In the genomic region with DNA sequence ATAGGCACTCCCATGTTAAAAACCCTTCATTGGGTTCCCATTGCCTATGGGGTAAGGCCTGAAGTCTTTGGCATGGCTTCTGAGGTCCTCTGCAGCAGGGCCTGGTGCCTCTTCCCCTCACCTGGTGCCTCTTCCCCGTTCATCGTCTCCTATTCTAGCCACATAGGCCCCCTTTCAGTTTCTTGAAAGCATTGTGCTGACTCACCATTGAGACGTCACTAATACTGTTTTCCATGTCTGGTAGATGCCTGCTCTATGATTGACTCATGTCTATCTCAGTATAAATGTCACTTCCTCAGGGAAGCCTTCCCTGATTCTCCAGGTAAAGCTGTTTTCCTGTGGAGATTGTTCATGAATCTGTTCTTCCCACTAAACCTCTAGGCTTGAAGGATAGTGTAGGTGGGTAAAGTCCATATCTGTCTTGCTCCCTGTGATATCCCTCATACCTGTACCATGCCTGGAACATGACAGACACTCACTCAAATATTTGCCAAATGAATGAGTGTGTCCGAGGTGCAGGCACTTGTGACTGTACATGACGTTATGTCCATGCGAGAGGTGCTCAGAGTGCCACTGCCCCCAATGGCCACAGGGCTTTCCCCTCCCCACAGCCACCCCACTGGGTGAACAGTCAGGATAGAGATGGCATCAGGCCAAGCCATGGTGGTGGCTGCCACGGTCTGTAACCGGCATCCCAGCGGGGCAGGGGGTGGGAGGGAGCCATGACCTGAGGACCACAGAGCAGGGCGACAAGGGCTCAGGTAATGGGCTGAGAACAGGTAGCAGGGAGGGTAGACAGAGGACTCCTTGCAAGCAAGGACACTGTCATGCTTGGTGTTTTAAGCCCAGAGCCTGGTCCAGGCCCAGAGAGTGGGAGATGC, we compare ENCODE assay signal across 31 cellular contexts.
"Had no signal": no experiment of that assay in that cellular context is flagged by ENCODE, and none has a peak within 500 bp of the region (broad histone marks: within the 10 kb centered on the region; RNA-seq: fewer than 3 reads in every experiment).

No MANE protein-coding gene starts in this region.

- H3K36me3 ChIP-seq: adrenal gland, SJCRH30, WERI-Rb-1 had no signal

- DNase-seq: activated CD4-positive, alpha-beta memory T cell treated with anti-CD3 and anti-CD28 coated beads, Interleukin-2, amount 10 ng/mL, durations not matched to agents 7 days and 5 days; activated CD4-positive, alpha-beta T cell treated with anti-CD3 and anti-CD28 coated beads for 36 hours; activated CD4-positive, alpha-beta T cell treated with anti-CD3 and anti-CD28 coated beads, Interleukin-2, amount 50 U/mL, for 1 hour; activated gamma-delta T cell treated with Interleukin-2 at 50 U/mL for 16 hours; activated naive CD4-positive, alpha-beta T cell treated with anti-CD3 and anti-CD28 coated beads, Interleukin-2, amount 10 ng/mL, durations not matched to agents 7 days and 5 days; activated naive CD8-positive, alpha-beta T cell treated with anti-CD3 and anti-CD28 coated beads, Interleukin-2, amount 10 ng/mL, durations not matched to agents 7 days and 5 days; activated T-cell treated with anti-CD3 and anti-CD28 coated beads for 4 hours; activated T-cell treated with anti-CD3 and anti-CD28 coated beads, Interleukin-2, amount 50 U/mL, for 48 hours; adrenal gland; anterior cingulate cortex; NCI-H1092; NCI-H1417; NCI-H1930; NCI-H2107; NCI-H2171 treated with DMSO at 0.1 percent for 48 hours; NCI-H226; NCI-H510A; NCI-H526 treated with DMSO at 0.1 percent for 48 hours; NCI-H82; NK-92 treated with Interleukin-12 subunit alpha and Interleukin-12 subunit beta, amount 100 ng/mL, for 24 hours; OCI-M1; Right ventricle myocardium superior; RPMI8226; SK-N-SH; T-helper 1 cell; WERI-Rb-1 had no signal

- H3K9me3 Mint-ChIP-seq: activated CD4-positive, alpha-beta memory T cell treated with anti-CD3 and anti-CD28 coated beads, Interleukin-2, amount 10 ng/mL, durations not matched to agents 7 days and 5 days; activated naive CD4-positive, alpha-beta T cell treated with anti-CD3 and anti-CD28 coated beads, Interleukin-2, amount 10 ng/mL, durations not matched to agents 7 days and 5 days; activated naive CD8-positive, alpha-beta T cell treated with anti-CD3 and anti-CD28 coated beads, Interleukin-2, amount 10 ng/mL, durations not matched to agents 7 days and 5 days; activated T-helper 17 cell treated with anti-CD3 and anti-CD28 coated beads, Interleukin-2, amount 50 U/mL, for 72 hours had no signal

- FAIRE-seq: bronchial epithelial cell had no signal

- H3K4me1 ChIP-seq: adrenal gland had no signal

- H3K27me3 Mint-ChIP-seq: activated naive CD4-positive, alpha-beta T cell treated with anti-CD3 and anti-CD28 coated beads, Interleukin-2, amount 10 ng/mL, durations not matched to agents 7 days and 5 days had no signal

- H3K27me3 ChIP-seq: adrenal gland, SJCRH30 had no signal

- H3K9me3 ChIP-seq: adrenal gland, SJCRH30, SK-N-SH had no signal

- H3K4me1 Mint-ChIP-seq: activated CD4-positive, alpha-beta memory T cell treated with anti-CD3 and anti-CD28 coated beads, Interleukin-2, amount 10 ng/mL, durations not matched to agents 7 days and 5 days; activated CD4-positive, alpha-beta T cell treated with anti-CD3 and anti-CD28 coated beads for 36 hours; activated naive CD4-positive, alpha-beta T cell treated with anti-CD3 and anti-CD28 coated beads, Interleukin-2, amount 10 ng/mL, durations not matched to agents 7 days and 5 days; activated naive CD8-positive, alpha-beta T cell treated with anti-CD3 and anti-CD28 coated beads, Interleukin-2, amount 10 ng/mL, durations not matched to agents 7 days and 5 days; activated T-helper 17 cell treated with anti-CD3 and anti-CD28 coated beads, Interleukin-2, amount 50 U/mL, for 72 hours had no signal

- H3K36me3 Mint-ChIP-seq: activated naive CD4-positive, alpha-beta T cell treated with anti-CD3 and anti-CD28 coated beads, Interleukin-2, amount 10 ng/mL, durations not matched to agents 7 days and 5 days; activated naive CD8-positive, alpha-beta T cell treated with anti-CD3 and anti-CD28 coated beads, Interleukin-2, amount 10 ng/mL, durations not matched to agents 7 days and 5 days had no signal

- H3K4me2 ChIP-seq: KMS-11, SK-N-SH had no signal

- H3K27ac ChIP-seq: adrenal gland, KMS-11, SJCRH30, WERI-Rb-1 had no signal

- H3K27ac Mint-ChIP-seq: activated CD4-positive, alpha-beta memory T cell treated with anti-CD3 and anti-CD28 coated beads, Interleukin-2, amount 10 ng/mL, durations not matched to agents 7 days and 5 days; activated CD4-positive, alpha-beta T cell treated with anti-CD3 and anti-CD28 coated beads for 36 hours; activated naive CD4-positive, alpha-beta T cell treated with anti-CD3 and anti-CD28 coated beads, Interleukin-2, amount 10 ng/mL, durations not matched to agents 7 days and 5 days; activated naive CD8-positive, alpha-beta T cell treated with anti-CD3 and anti-CD28 coated beads, Interleukin-2, amount 10 ng/mL, durations not matched to agents 7 days and 5 days; activated T-helper 17 cell treated with anti-CD3 and anti-CD28 coated beads, Interleukin-2, amount 50 U/mL, for 72 hours had no signal

- H3K4me3 Mint-ChIP-seq: activated CD4-positive, alpha-beta memory T cell treated with anti-CD3 and anti-CD28 coated beads, Interleukin-2, amount 10 ng/mL, durations not matched to agents 7 days and 5 days; activated CD4-positive, alpha-beta T cell treated with anti-CD3 and anti-CD28 coated beads for 36 hours; activated naive CD4-positive, alpha-beta T cell treated with anti-CD3 and anti-CD28 coated beads, Interleukin-2, amount 10 ng/mL, durations not matched to agents 7 days and 5 days; activated naive CD8-positive, alpha-beta T cell treated with anti-CD3 and anti-CD28 coated beads, Interleukin-2, amount 10 ng/mL, durations not matched to agents 7 days and 5 days; activated T-helper 17 cell treated with anti-CD3 and anti-CD28 coated beads, Interleukin-2, amount 50 U/mL, for 72 hours had no signal

- H3K9ac ChIP-seq: KMS-11, SK-N-SH had no signal

- ATAC-seq: activated CD4-positive, alpha-beta T cell treated with anti-CD3 and anti-CD28 coated beads for 36 hours; activated T-helper 17 cell treated with anti-CD3 and anti-CD28 coated beads, Interleukin-2, amount 50 U/mL, for 72 hours; Panc1 had no signal

- H3K4me3 ChIP-seq: adrenal gland, SJCRH30 had no signal
